In genomic region chr22:49713003-49713402, GRCh38 we compare ENCODE assay signal across 19 cellular contexts.
DNase-seq lines count a peak whose midpoint lies in the region; TF ChIP-seq lines count a peak whose summit lies in the region.
"Had no signal": no experiment of that assay in that cellular context is flagged by ENCODE, and none has a peak within 500 bp of the region (broad histone marks: within the 10 kb centered on the region; RNA-seq: fewer than 3 reads in every experiment).

No MANE protein-coding gene starts in this region.

- 84 to 87% (median 86%) methylated on average over 12 to 15 of the region's 15 CpGs for whole genome bisulfite sequencing in spleen, 5 donors

- no peaks in the 10 kb centered on the region for H3K36me3 ChIP-seq in BLaER1 treated with 17β-estradiol and CSF1 and Interleukin-3, amounts not matched to agents 10 nM and 100 nM
- no peaks in the 10 kb centered on the region for H3K36me3 ChIP-seq in neural cell (ENCODE audit: insufficient read depth, low read length)
- H3K36me3 ChIP-seq in spleen, result no peaks in the 10 kb centered on the region
- H3K36me3 ChIP-seq: HAP-1 had no signal

- H3K27me3 ChIP-seq in BLaER1 treated with 17β-estradiol and CSF1 and Interleukin-3, amounts not matched to agents 10 nM and 100 nM, result peaks cover 0 to 11% (median 6%) of the 10 kb centered on the region in 11 experiments; a peak in 8 of 22 replicates
- H3K27me3 ChIP-seq in neural cell (ENCODE audit: insufficient read depth, low read depth, low read length), result no peaks in the 10 kb centered on the region
- H3K27me3 ChIP-seq in spleen (replicated peaks in 1 of 7), result peaks cover 0 to 49% (median 9%) of the 10 kb centered on the region in 7 donors

- no peak for TF ChIP-seq POLR2A in spleen (IDR thresholded peaks at IDR 0.05)

- no peaks in the 10 kb centered on the region for H3F3A ChIP-seq in neural cell (ENCODE audit: insufficient read depth, low read length, poor library complexity, severe bottlenecking)

- no peak for TF ChIP-seq EP300 in neural cell (conservative IDR thresholded peaks at IDR 0.05; ENCODE audit: poor library complexity, severe bottlenecking)

- TF ChIP-seq CTCF in neural cell (IDR thresholded peaks at IDR 0.05; ENCODE audit: poor library complexity, severe bottlenecking) (no peak), spleen (IDR thresholded peaks at IDR 0.05 in 8 of 11, conservative IDR thresholded peaks at IDR 0.05 in 3 of 11) (no peak)

- H3K27ac ChIP-seq in BLaER1 treated with 17β-estradiol and CSF1 and Interleukin-3, amounts not matched to agents 10 nM and 100 nM, result no peak overlapping the region
- H3K27ac ChIP-seq in neural cell (ENCODE audit: low read length) (no peak overlapping the region), spleen (no peak overlapping the region)
- H3K27ac ChIP-seq: GM23248 had no signal

- peaks cover 15 to 25% (median 21%) of the 10 kb centered on the region in 11 experiments for H3K9me3 ChIP-seq in BLaER1 treated with 17β-estradiol and CSF1 and Interleukin-3, amounts not matched to agents 10 nM and 100 nM (replicated peaks in 1 of 11)
- peaks cover 11% of the 10 kb centered on the region for H3K9me3 ChIP-seq in neural cell (ENCODE audit: low read length)
- H3K9me3 ChIP-seq in spleen, result peaks cover 0 to 22% (median 18%) of the 10 kb centered on the region in 8 donors
- H3K9me3 ChIP-seq: HAP-1 had no signal

- no peak overlapping the region for H2AFZ ChIP-seq in neural cell (ENCODE audit: low read depth, low read length)
- H2AFZ ChIP-seq: GM23248 had no signal

- intact Hi-C loops in spleen (cut with DNase I; ENCODE audit: low total_unique reads), result no loop called here

- peaks cover 0 to 15% (median 0%) of the 10 kb centered on the region in 11 experiments; a peak in 6 of 22 replicates for H4K20me1 ChIP-seq in BLaER1 treated with 17β-estradiol and CSF1 and Interleukin-3, amounts not matched to agents 10 nM and 100 nM
- no peaks in the 10 kb centered on the region for H4K20me1 ChIP-seq in neural cell (ENCODE audit: insufficient read depth)

- no peaks in the 10 kb centered on the region for H3K79me2 ChIP-seq in neural cell (replicated peaks; ENCODE audit: insufficient read depth, low read length)

- DNase-seq in NCI-H345 (lab: John Stamatoyannopoulos, UW) (peak; percentile 22), NCI-H345 treated with DMSO at 0.1 percent for 48 hours (lab: John Stamatoyannopoulos, UW; ENCODE audit: unreplicated experiment) (no peak), spleen (peak; percentile 22), RKO (ENCODE audit: low spot score) (no peak), SKM-1 (lab: John Stamatoyannopoulos, UW; ENCODE audit: unreplicated experiment) (no peak)
- DNase-seq: 8988T; C1 segment of cervical spinal cord; CD4-positive, CD25-positive, alpha-beta regulatory T cell; CD8-positive, alpha-beta memory T cell; COR-L47; DMS 273 treated with DMSO at 0.1 percent for 48 hours; DMS53; DND-41; EL; GM23248 had no signal

- no peak for TF ChIP-seq RAD21 in neural cell (conservative IDR thresholded peaks at IDR 0.05)

- H3K4me1 ChIP-seq in BLaER1 treated with 17β-estradiol and CSF1 and Interleukin-3, amounts not matched to agents 10 nM and 100 nM, result peaks cover 0 to 43% (median 32%) of the 10 kb centered on the region in 10 experiments; a peak in 15 of 20 replicates
- H3K4me1 ChIP-seq in spleen, result no peaks in the 10 kb centered on the region
- H3K4me1 ChIP-seq: HAP-1 had no signal

- H3K4me3 ChIP-seq in BLaER1 treated with 17β-estradiol and CSF1 and Interleukin-3, amounts not matched to agents 10 nM and 100 nM, result no peak overlapping the region
- no peak overlapping the region for H3K4me3 ChIP-seq in neural cell (ENCODE audit: low read length)
- no peak overlapping the region for H3K4me3 ChIP-seq in spleen
- H3K4me3 ChIP-seq: GM12878, GM23248, HAP-1 had no signal

- no peak overlapping the region for H3K9ac ChIP-seq in BLaER1 treated with 17β-estradiol and CSF1 and Interleukin-3, amounts not matched to agents 10 nM and 100 nM
- H3K9ac ChIP-seq in neural cell (ENCODE audit: low read length), result no peak overlapping the region
- H3K9ac ChIP-seq: GM23248 had no signal

- no peaks in the 10 kb centered on the region for H3K9me2 ChIP-seq in neural cell (ENCODE audit: insufficient read depth, low read length)

- H3K4me2 ChIP-seq in BLaER1 treated with 17β-estradiol and CSF1 and Interleukin-3, amounts not matched to agents 10 nM and 100 nM, result peak overlapping the region in 8 of 11 experiments; percentile 38 to 65 (median 47); a peak in 13 of 22 replicates
- no peak overlapping the region for H3K4me2 ChIP-seq in neural cell (ENCODE audit: low read length)

TF ChIP-seq in neural cell, 6 proteins besides CTCF, POLR2A, EP300 and RAD21:
- TF ChIP-seq, protein P1, sequence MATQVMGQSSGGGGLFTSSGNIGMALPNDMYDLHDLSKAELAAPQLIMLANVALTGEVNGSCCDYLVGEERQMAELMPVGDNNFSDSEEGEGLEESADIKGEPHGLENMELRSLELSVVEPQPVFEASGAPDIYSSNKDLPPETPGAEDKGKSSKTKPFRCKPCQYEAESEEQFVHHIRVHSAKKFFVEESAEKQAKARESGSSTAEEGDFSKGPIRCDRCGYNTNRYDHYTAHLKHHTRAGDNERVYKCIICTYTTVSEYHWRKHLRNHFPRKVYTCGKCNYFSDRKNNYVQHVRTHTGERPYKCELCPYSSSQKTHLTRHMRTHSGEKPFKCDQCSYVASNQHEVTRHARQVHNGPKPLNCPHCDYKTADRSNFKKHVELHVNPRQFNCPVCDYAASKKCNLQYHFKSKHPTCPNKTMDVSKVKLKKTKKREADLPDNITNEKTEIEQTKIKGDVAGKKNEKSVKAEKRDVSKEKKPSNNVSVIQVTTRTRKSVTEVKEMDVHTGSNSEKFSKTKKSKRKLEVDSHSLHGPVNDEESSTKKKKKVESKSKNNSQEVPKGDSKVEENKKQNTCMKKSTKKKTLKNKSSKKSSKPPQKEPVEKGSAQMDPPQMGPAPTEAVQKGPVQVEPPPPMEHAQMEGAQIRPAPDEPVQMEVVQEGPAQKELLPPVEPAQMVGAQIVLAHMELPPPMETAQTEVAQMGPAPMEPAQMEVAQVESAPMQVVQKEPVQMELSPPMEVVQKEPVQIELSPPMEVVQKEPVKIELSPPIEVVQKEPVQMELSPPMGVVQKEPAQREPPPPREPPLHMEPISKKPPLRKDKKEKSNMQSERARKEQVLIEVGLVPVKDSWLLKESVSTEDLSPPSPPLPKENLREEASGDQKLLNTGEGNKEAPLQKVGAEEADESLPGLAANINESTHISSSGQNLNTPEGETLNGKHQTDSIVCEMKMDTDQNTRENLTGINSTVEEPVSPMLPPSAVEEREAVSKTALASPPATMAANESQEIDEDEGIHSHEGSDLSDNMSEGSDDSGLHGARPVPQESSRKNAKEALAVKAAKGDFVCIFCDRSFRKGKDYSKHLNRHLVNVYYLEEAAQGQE (IDR thresholded peaks at IDR 0.05; ENCODE audit: borderline replicate concordance), result peak; percentile 55
- TF ChIP-seq MXI1 (conservative IDR thresholded peaks at IDR 0.05; ENCODE audit: poor library complexity, severe bottlenecking) (no peak), EZH2 (IDR thresholded peaks at IDR 0.05; ENCODE audit: borderline replicate concordance, insufficient read depth, low read length, poor library complexity, severe bottlenecking) (no peak), TAF1 (IDR thresholded peaks at IDR 0.05; ENCODE audit: low read depth) (no peak), SMC3 (conservative IDR thresholded peaks at IDR 0.05; ENCODE audit: poor library complexity) (no peak), POLR2AphosphoS5 (IDR thresholded peaks at IDR 0.05) (no peak)
TF ChIP-seq in neural cell: peak in this region for 1.

Comparison
In these comparisons a context has a peak if more than half of its experiments do, and no peak if none do; other contexts are left out.
1. DNase-seq: peak in NCI-H345 (single experiment) and spleen (single experiment); none in NCI-H345 treated with DMSO at 0.1 percent for 48 hours (single experiment), RKO (single experiment) and SKM-1 (single experiment).